In the genomic region with DNA sequence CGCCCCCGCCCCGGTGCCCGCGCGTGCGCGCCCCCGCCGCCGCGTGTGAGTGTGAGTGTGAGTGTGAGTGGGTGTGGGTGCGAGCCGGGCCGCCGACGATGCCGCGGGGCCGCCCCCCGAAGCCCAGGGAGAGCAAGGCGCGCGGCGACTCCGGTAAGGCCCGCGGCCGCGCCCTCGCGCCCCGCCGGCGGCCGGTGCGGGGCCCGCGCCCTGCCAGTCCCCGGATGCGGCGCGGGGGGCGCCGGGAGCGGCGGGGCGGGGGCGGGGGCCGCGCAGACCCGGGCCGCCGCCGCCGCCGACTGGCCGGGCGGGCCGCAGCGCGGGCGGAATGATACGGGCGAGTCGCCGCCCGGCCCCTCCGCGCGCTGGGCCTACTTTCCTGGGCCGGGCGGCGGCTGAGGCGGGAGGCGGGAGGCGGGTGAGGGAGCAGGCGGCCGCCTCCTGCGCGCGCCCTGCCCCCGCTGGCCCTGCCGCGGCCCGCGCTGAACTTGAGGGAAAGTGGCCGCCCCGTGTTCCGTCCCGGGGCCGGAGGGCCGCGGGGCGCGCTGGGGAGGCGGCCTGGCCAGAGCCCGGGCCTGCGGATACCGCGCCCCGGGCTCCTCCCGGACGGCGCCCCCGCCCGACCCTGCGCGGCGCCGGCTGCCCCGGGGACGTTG, we compare ENCODE assay signal across 8 cellular contexts. TPM values are rescaled to one million over a fixed set of nuclear protein-coding genes. Genes with fewer than 3 reads are reported as not detected.
DNase-seq lines count a peak whose midpoint lies in the region; ATAC-seq and TF ChIP-seq lines count a peak whose summit lies in the region.

A gene (plus strand): TSS at position 48 of the 656 bp plus-strand sequence. CDS start 51 bp downstream, at position 99.

- H3K4me3 Mint-ChIP-seq in progenitor cell of endocrine pancreas (ENCODE audit: low read depth), result peak within 1 kb of the TSS; percentile 91

- H3K27me3 ChIP-seq in adrenal gland, result no peaks in the 10 kb centered on the region

- peak within 1 kb of the TSS; percentile 97 for H3K27ac Mint-ChIP-seq in progenitor cell of endocrine pancreas

- WGBS in adrenal gland, 4 donors, result 0 to 1% (median 0%) methylated on average over 2 to 110 of the region's 113 CpGs; no CpG with 5 or more reads in 1 of the 4 donors

- H3K36me3 Mint-ChIP-seq in progenitor cell of endocrine pancreas (ENCODE audit: insufficient read depth), result peaks cover 8% of the 10 kb centered on the region

- TF ChIP-seq CTCF in adrenal gland (IDR thresholded peaks at IDR 0.05) (no peak), progenitor cell of endocrine pancreas (IDR thresholded peaks at IDR 0.05; ENCODE audit: unreplicated experiment) (no peak)

- H3K4me1 ChIP-seq in adrenal gland (replicated peaks in 1 of 2), result peaks cover 22 to 28% of the 10 kb centered on the region in 2 donors

- H3K27me3 Mint-ChIP-seq in progenitor cell of endocrine pancreas, result no peaks in the 10 kb centered on the region

- peaks cover 23% of the 10 kb centered on the region for H3K4me1 Mint-ChIP-seq in progenitor cell of endocrine pancreas (ENCODE audit: low read depth)

- no peaks in the 10 kb centered on the region for H3K36me3 ChIP-seq in adrenal gland (replicated peaks in 1 of 2)

- H3K27ac ChIP-seq in adrenal gland, result peak within 1 kb of the TSS in 4 of 5 donors; percentile 88 to 99 (median 92)

- in situ Hi-C loops in KBM-7 (cut with MboI; ENCODE audit: low pct_unique_long_range_greater_than_20kb, low sequenced_read_pairs), result no loop called here

- intact Hi-C loops in adrenal gland (cut with DNase I), result no loop called here
- intact Hi-C loops in left cardiac atrium (cut with DNase I), result no loop called here

- H3K4me3 ChIP-seq in adrenal gland, result peak within 1 kb of the TSS; percentile 54 to 96 (median 90)

- H3K9me3 ChIP-seq in adrenal gland (replicated peaks in 1 of 3), result no peaks in the 10 kb centered on the region

- ATAC-seq in GM21717 (IDR thresholded peaks at IDR 0.05; ENCODE audit: unreplicated experiment) (peak; percentile 34), left cardiac atrium (peak; percentile 75 to 83)

- DNase-seq in ELR (ENCODE audit: low read depth) (peak; percentile 80), KBM-7 (peak; percentile 66), SW480 (ENCODE audit: low spot score) (peak; percentile 39), adrenal gland (peak; percentile 69 to 79 (median 74)), left cardiac atrium (peak; percentile 79), progenitor cell of endocrine pancreas (ENCODE audit: low spot score, unreplicated experiment) (peak; percentile 66), ureter (ENCODE audit: low spot score) (peak; percentile 75)

- H3K9me3 Mint-ChIP-seq in progenitor cell of endocrine pancreas (ENCODE audit: low read depth), result no peaks in the 10 kb centered on the region

- peak; percentile 67 to 81 for TF ChIP-seq POLR2A in adrenal gland (IDR thresholded peaks at IDR 0.05)

RNA-seq across cellular contexts. Expression of the gene that starts here (rescaled TPM):
- total RNA-seq in adrenal gland (10 to 100 TPM in 4 of 8 donors, 1 to 10 TPM in 4; 6.1 to 35.2 (median 11.3) TPM), left cardiac atrium (10 to 100 TPM; 11.7 to 12.1 TPM), progenitor cell of endocrine pancreas (28.9 and 32.5 TPM in 2 replicates), ureter (30.0 TPM)
- 1 to 10 TPM; 2.7 to 5.9 (median 4.0) TPM for polyA plus RNA-seq in adrenal gland

Comparison
In these comparisons a context has a peak if more than half of its experiments do, and no peak if none do; other contexts are left out.
1. Peak in every context shown above with its lines: DNase-seq, ATAC-seq, H3K4me3 ChIP-seq and H3K27ac ChIP-seq.